24 cellular contexts compared by ENCODE assay signal in the genomic region with DNA sequence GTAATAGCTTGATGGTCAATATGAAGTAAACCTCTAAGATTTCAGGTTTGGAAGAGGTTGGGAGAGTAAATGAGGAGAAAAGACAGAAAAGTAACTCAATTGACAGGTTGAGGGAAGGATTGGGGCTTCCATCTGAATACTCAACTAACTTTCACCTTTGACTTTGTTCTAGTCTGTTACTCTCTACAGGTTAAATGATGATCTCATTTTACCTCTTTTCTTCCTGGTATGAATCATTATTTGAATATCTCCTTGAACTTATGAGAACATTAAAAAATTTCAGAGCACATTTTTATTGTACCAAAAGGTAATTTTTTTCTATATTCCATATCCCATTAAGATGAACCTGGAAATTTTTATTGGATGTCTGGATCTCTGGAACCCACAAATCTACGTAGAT.
"Had no signal": no experiment of that assay in that cellular context is flagged by ENCODE, and none has a peak within 500 bp of the region (broad histone marks: within the 10 kb centered on the region; RNA-seq: fewer than 3 reads in every experiment).

No MANE protein-coding gene starts in this region.

- H2AFZ ChIP-seq: hepatocyte had no signal

- DNase-seq: dermis blood vessel endothelial cell; dorsolateral prefrontal cortex; effector CD4-positive, alpha-beta T cell; effector memory CD4-positive, alpha-beta T cell; foreskin melanocyte; gastrocnemius medialis; glutamatergic neuron; head of caudate nucleus; hypothalamus; immature natural killer cell; islet precursor cell; kidney; kidney glomerular epithelial cell; left cardiac atrium; left lung; left ventricle myocardium superior; lower lobe of right lung; mesenchymal stem cell; mucosa of descending colon; naive B cell; naive thymus-derived CD8-positive, alpha-beta T cell had no signal

- H3K27me3 ChIP-seq: dorsolateral prefrontal cortex, esophagus muscularis mucosa, gastrocnemius medialis, hepatocyte, left lung had no signal

- H3K9me3 ChIP-seq: esophagus muscularis mucosa, gastrocnemius medialis, left lung, lower lobe of right lung, mucosa of descending colon had no signal

- H3K4me3 ChIP-seq: coronary artery, dorsolateral prefrontal cortex, esophagus muscularis mucosa, gastrocnemius medialis, hepatocyte, left lung, lower lobe of right lung, mucosa of descending colon had no signal

- ATAC-seq: gastrocnemius medialis; left cardiac atrium; left lung; left ventricle myocardium superior; lower lobe of right lung; mucosa of descending colon; naive thymus-derived CD8-positive, alpha-beta T cell had no signal

- H3K4me1 ChIP-seq: esophagus muscularis mucosa, gastrocnemius medialis, left lung, lower lobe of right lung had no signal

- H3K4me2 ChIP-seq: hepatocyte had no signal

- H3K79me2 ChIP-seq: hepatocyte had no signal

- H3K36me3 ChIP-seq: esophagus muscularis mucosa, gastrocnemius medialis, left lung, lower lobe of right lung had no signal

- H3K27ac ChIP-seq: coronary artery, dorsolateral prefrontal cortex, esophagus muscularis mucosa, gastrocnemius medialis, hepatocyte, left lung, lower lobe of right lung had no signal
